ENCODE assay signal across 16 cellular contexts in the genomic region with DNA sequence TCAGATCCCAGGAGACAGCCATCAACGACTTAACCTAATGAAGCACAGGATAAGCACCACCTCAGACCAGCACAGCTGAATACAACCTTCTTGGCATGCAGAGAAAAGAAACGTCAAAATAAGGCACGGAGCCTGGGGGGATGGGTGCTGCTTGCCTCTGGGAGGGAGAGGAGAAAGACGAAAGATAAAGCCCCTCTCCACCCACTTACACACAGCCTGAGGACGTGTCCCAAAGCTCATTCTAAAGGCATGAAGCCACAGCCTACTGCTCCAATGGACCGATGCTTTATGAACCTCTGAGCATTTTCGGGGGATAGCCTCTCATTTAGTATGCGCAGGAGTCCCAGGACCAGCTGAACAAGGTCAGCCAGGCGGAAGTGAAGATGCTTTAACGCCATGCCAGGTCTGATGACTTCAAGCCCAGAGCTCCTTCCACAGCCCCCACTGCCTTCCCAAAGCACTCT. TPM values are rescaled to one million over a fixed set of nuclear protein-coding genes. Genes with fewer than 3 reads are reported as not detected.
DNase-seq lines count a peak whose midpoint lies in the region; ATAC-seq and TF ChIP-seq lines count a peak whose summit lies in the region.
"Had no signal": no experiment of that assay in that cellular context is flagged by ENCODE, and none has a peak within 500 bp of the region (broad histone marks: within the 10 kb centered on the region; RNA-seq: fewer than 3 reads in every experiment).

No MANE protein-coding gene starts in this region.

- intact Hi-C loops in Right ventricle myocardium superior (cut with DNase I) (no loop called here), left ventricle myocardium superior (cut with micrococcal nuclease) (no loop called here), OCI-LY7 (cut with micrococcal nuclease; ENCODE audit: unreplicated experiment) (no loop called here)

- ATAC-seq in Right ventricle myocardium superior (ENCODE audit: poor library complexity) (peak; percentile 15), left ventricle myocardium superior (no peak), HG03520 (IDR thresholded peaks at IDR 0.05; ENCODE audit: unreplicated experiment) (no peak), SK-N-SH treated with all-trans-retinoic acid at 6 μM for 48 hours (no peak)
- ATAC-seq in stimulated activated memory B cell treated with anti-CD40 and anti-IgM and Interleukin-4, amounts not matched to agents 10 μg/mL and 1 μg/mL and 100 μg/mL, for 72 hours, result no peak
- ATAC-seq: gastroesophageal sphincter, pancreas had no signal

- no peak overlapping the region for H2AFZ ChIP-seq in OCI-LY7 (ENCODE audit: low read length)

- peak overlapping the region; percentile 64 for H3K4me2 ChIP-seq in OCI-LY7 (ENCODE audit: low read length)

- H3K36me3 ChIP-seq in OCI-LY7 (ENCODE audit: insufficient read depth, low read length), result peaks cover 34% of the 10 kb centered on the region
- H3K36me3 ChIP-seq: pancreas had no signal

- TF ChIP-seq CTCF in OCI-LY7 (conservative IDR thresholded peaks at IDR 0.05; ENCODE audit: low read length) (no peak), glutamatergic neuron (IDR thresholded peaks at IDR 0.05; ENCODE audit: partially characterized antibody, unreplicated experiment) (no peak)

- DNase-seq in Right ventricle myocardium superior (no peak), left ventricle myocardium superior (no peak), OCI-LY7 (ENCODE audit: low spot score) (peak; percentile 66), glutamatergic neuron (peak; percentile 39)
- DNase-seq in stimulated activated CD4-positive, alpha-beta T cell treated with anti-CD3 and anti-CD28 coated beads, Interleukin-2, amount 100 ng/mL, for 48 hours, result no peak
- DNase-seq: activated naive CD4-positive, alpha-beta T cell treated with anti-CD3 and anti-CD28 coated beads for 36 hours; central memory CD4-positive, alpha-beta T cell; NCI-H2107; pancreas; spleen; stomach had no signal

- H3K9me3 Mint-ChIP-seq in glutamatergic neuron (ENCODE audit: unreplicated experiment), result peaks cover 5% of the 10 kb centered on the region
- no peaks in the 10 kb centered on the region for H3K9me3 Mint-ChIP-seq in stimulated activated memory B cell treated with anti-CD40 and anti-IgM and Interleukin-4, amounts not matched to agents 10 μg/mL and 1 μg/mL and 100 μg/mL, for 72 hours
- H3K9me3 Mint-ChIP-seq: activated naive CD4-positive, alpha-beta T cell treated with anti-CD3 and anti-CD28 coated beads for 36 hours had no signal

- POLR2A ChIA-PET in OCI-LY7 (lab: Charles Lee), result interaction anchor here (0.7 to 3.6 kb wide), 7 partner anchors 10 to 98 kb away, joined by 3 to 27 read pairs (median 5); a partner anchor contains a TSS

- peaks cover 67% of the 10 kb centered on the region for H3K4me1 ChIP-seq in OCI-LY7 (ENCODE audit: insufficient read depth, low read length, poor library complexity, severe bottlenecking)
- H3K4me1 ChIP-seq: pancreas had no signal

- no TSS peak for BruUV-seq in OCI-LY7 (replicated peaks; lab: Mats Ljungman, UMichigan)

- H3K27ac Mint-ChIP-seq in glutamatergic neuron (ENCODE audit: unreplicated experiment), result peak overlapping the region; percentile 77
- no peak overlapping the region for H3K27ac Mint-ChIP-seq in stimulated activated memory B cell treated with anti-CD40 and anti-IgM and Interleukin-4, amounts not matched to agents 10 μg/mL and 1 μg/mL and 100 μg/mL, for 72 hours

- no peaks in the 10 kb centered on the region for H4K20me1 ChIP-seq in OCI-LY7 (ENCODE audit: insufficient read depth, low read length)

- peaks cover 7% of the 10 kb centered on the region for H3K27me3 Mint-ChIP-seq in glutamatergic neuron (ENCODE audit: unreplicated experiment)
- H3K27me3 Mint-ChIP-seq in stimulated activated memory B cell treated with anti-CD40 and anti-IgM and Interleukin-4, amounts not matched to agents 10 μg/mL and 1 μg/mL and 100 μg/mL, for 72 hours, result peaks cover 23% of the 10 kb centered on the region

- peak overlapping the region; percentile 77 for H3K4me3 Mint-ChIP-seq in glutamatergic neuron (ENCODE audit: unreplicated experiment)
- peak overlapping the region; percentile 25 for H3K4me3 Mint-ChIP-seq in stimulated activated memory B cell treated with anti-CD40 and anti-IgM and Interleukin-4, amounts not matched to agents 10 μg/mL and 1 μg/mL and 100 μg/mL, for 72 hours
- H3K4me3 Mint-ChIP-seq: activated naive CD4-positive, alpha-beta T cell treated with anti-CD3 and anti-CD28 coated beads for 36 hours had no signal

- CTCF ChIA-PET in OCI-LY7 (lab: Charles Lee; ENCODE audit: unreplicated experiment), result interaction anchor here (1.0 to 1.7 kb wide), 4 partner anchors 9 to 24 kb away, joined by 3 to 13 read pairs (median 4); no protein-coding TSS in a partner anchor

- H3K4me3 ChIP-seq in OCI-LY7 (ENCODE audit: low read depth, low read length, poor library complexity, severe bottlenecking), result peak overlapping the region; percentile 40
- H3K4me3 ChIP-seq: gastroesophageal sphincter, pancreas, SK-N-MC, spleen, stomach had no signal

- H3K36me3 Mint-ChIP-seq in glutamatergic neuron (ENCODE audit: unreplicated experiment), result peaks cover 5% of the 10 kb centered on the region
- peaks cover 49% of the 10 kb centered on the region for H3K36me3 Mint-ChIP-seq in stimulated activated memory B cell treated with anti-CD40 and anti-IgM and Interleukin-4, amounts not matched to agents 10 μg/mL and 1 μg/mL and 100 μg/mL, for 72 hours

- H3K4me1 Mint-ChIP-seq in glutamatergic neuron (ENCODE audit: low read depth, unreplicated experiment), result peaks cover 23% of the 10 kb centered on the region
- H3K4me1 Mint-ChIP-seq in stimulated activated memory B cell treated with anti-CD40 and anti-IgM and Interleukin-4, amounts not matched to agents 10 μg/mL and 1 μg/mL and 100 μg/mL, for 72 hours, result peaks cover 62% of the 10 kb centered on the region

- H3K9me3 ChIP-seq in OCI-LY7 (ENCODE audit: low read length), result no peaks in the 10 kb centered on the region
- H3K9me3 ChIP-seq: gastroesophageal sphincter, pancreas, spleen, stomach had no signal

- H3K79me2 ChIP-seq in OCI-LY7 (ENCODE audit: insufficient read depth, low read depth, low read length), result peaks cover 56% of the 10 kb centered on the region

- H3K27ac ChIP-seq in OCI-LY7 (ENCODE audit: low read depth, low read length, poor library complexity, severe bottlenecking), result peak overlapping the region; percentile 96
- H3K27ac ChIP-seq: gastroesophageal sphincter, pancreas, SK-N-MC, stomach had no signal

- no peaks in the 10 kb centered on the region for H3K9me2 ChIP-seq in OCI-LY7 (ENCODE audit: insufficient read depth, low read length)

TF ChIP-seq in SK-N-SH treated with all-trans-retinoic acid at 6 μM for 48 hours, 23 proteins besides CTCF, POLR2A, EP300 and RAD21:
- TF ChIP-seq TCF4 (CRISPR knock-in tag; IDR thresholded peaks at IDR 0.05; ENCODE audit: borderline replicate concordance) (no peak), ZFP3 (CRISPR knock-in tag; IDR thresholded peaks at IDR 0.05) (no peak), TOX (CRISPR knock-in tag; IDR thresholded peaks at IDR 0.05; ENCODE audit: borderline replicate concordance) (no peak)
- TF ChIP-seq, protein P1, sequence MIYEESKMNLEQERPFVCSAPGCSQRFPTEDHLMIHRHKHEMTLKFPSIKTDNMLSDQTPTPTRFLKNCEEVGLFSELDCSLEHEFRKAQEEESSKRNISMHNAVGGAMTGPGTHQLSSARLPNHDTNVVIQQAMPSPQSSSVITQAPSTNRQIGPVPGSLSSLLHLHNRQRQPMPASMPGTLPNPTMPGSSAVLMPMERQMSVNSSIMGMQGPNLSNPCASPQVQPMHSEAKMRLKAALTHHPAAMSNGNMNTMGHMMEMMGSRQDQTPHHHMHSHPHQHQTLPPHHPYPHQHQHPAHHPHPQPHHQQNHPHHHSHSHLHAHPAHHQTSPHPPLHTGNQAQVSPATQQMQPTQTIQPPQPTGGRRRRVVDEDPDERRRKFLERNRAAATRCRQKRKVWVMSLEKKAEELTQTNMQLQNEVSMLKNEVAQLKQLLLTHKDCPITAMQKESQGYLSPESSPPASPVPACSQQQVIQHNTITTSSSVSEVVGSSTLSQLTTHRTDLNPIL (CRISPR knock-in tag; IDR thresholded peaks at IDR 0.05; ENCODE audit: low read depth), result no peak

RNA-seq across cellular contexts. Expression of a gene that starts 31.1 kb away (rescaled TPM):
- total RNA-seq in Right ventricle myocardium superior (19.6 TPM), left ventricle myocardium superior (19.0 TPM), OCI-LY7 (2022) (48.5 and 61.0 TPM in 2 replicates), glutamatergic neuron (ENCODE audit: unreplicated experiment) (134 TPM)
- total RNA-seq in OCI-LY7 (2014; rRNA removed; shearing (Covaris generic)), result 42.6 and 44.6 TPM in 2 replicates

RNA-seq across cellular contexts. Expression of a gene that starts 46.6 kb away (rescaled TPM):
- total RNA-seq in Right ventricle myocardium superior, result 8.0 TPM
- total RNA-seq in left ventricle myocardium superior, result 8.2 TPM
- total RNA-seq in OCI-LY7 (2014; rRNA removed; shearing (Covaris generic)), result 6.8 and 7.4 TPM in 2 replicates
- total RNA-seq in OCI-LY7 (2022), result 14.2 and 14.3 TPM in 2 replicates
- total RNA-seq in glutamatergic neuron (ENCODE audit: unreplicated experiment), result 15.4 TPM

Comparison
In these comparisons a context has a peak if more than half of its experiments do, and no peak if none do; other contexts are left out.
1. DNase-seq: peak in OCI-LY7 (single experiment) and glutamatergic neuron (single experiment); none in Right ventricle myocardium superior (single experiment), left ventricle myocardium superior (single experiment) and stimulated activated CD4-positive, alpha-beta T cell treated with anti-CD3 and anti-CD28 coated beads, Interleukin-2, amount 100 ng/mL, for 48 hours (0 of 2).